8 cellular contexts compared by ENCODE assay signal in the genomic region with DNA sequence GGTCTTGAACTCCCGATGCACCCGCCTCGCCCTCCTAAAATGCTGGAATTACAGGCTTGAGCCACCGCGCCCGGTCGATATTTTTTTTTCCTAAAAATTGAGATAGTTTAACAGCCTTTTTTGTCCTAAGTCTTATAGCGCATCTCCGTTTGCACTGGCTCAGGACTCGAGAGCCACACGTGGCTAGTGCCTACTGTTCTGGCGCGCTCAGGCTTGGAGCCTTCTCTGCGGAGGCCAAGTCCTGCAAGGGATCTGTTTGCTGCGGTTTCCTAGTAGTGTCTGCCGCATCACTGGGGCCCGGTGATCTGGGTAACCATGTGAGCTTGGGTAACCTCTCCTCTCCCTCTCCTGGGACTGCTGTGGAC. TPM values are rescaled to one million over a fixed set of nuclear protein-coding genes. Genes with fewer than 3 reads are reported as not detected.
A peak's percentile ranks its signal among the peaks of the same experiment; 100 is the strongest.
DNase-seq lines count a peak whose midpoint lies in the region; ATAC-seq and TF ChIP-seq lines count a peak whose summit lies in the region.

No MANE protein-coding gene starts in this region.

- DNase-seq in HFFc6 (no peak), astrocyte of the spinal cord (ENCODE audit: low read depth, low spot score) (no peak), left colon (peak in 1 of 2 donors; percentile 66), thyroid gland (peak; percentile 86 to 87), mucosa of gallbladder (ENCODE audit: low spot score) (no peak)

- H3K9me3 ChIP-seq in thyroid gland = no peaks in the 10 kb centered on the region

- TF ChIP-seq CTCF in 22Rv1 (IDR thresholded peaks at IDR 0.05) (no peak), HFFc6 (IDR thresholded peaks at IDR 0.05) (no peak), astrocyte of the spinal cord (IDR thresholded peaks at IDR 0.05; ENCODE audit: low read depth, low read length) (no peak), thyroid gland (IDR thresholded peaks at IDR 0.05) (no peak)

- peak overlapping the region; percentile 88 for H3K27ac Mint-ChIP-seq in HFFc6

- H3K36me3 Mint-ChIP-seq in HFFc6 (ENCODE audit: low read depth) = peaks cover 18% of the 10 kb centered on the region

- H3K9me3 Mint-ChIP-seq in HFFc6 = no peaks in the 10 kb centered on the region

- TF ChIP-seq POLR2A in thyroid gland (IDR thresholded peaks at IDR 0.05) = no peak

- peaks cover 41% of the 10 kb centered on the region for H3K4me1 Mint-ChIP-seq in HFFc6 (ENCODE audit: low read depth)

- H3K4me1 ChIP-seq in thyroid gland = peaks cover 17 to 24% of the 10 kb centered on the region in 2 donors

- 24 to 39% methylated on average over 17 of the region's 17 CpGs for WGBS in thyroid gland, 2 donors

- no peaks in the 10 kb centered on the region for H3K27me3 ChIP-seq in thyroid gland

- H3K4me3 ChIP-seq in astrocyte of the spinal cord (ENCODE audit: low read depth, low read length) (peak overlapping the region; percentile 97), thyroid gland (replicated peaks in 1 of 3) (peak overlapping the region in 1 of 3 donors; percentile 89)

- in situ Hi-C loops in astrocyte of the spinal cord (cut with HindIII; ENCODE audit: low sequenced_read_pairs) = no loop called here

- peak overlapping the region; percentile 96 for H3K27ac ChIP-seq in 22Rv1
- H3K27ac ChIP-seq in thyroid gland = peak overlapping the region; percentile 87 to 99 (median 98)

- peaks cover 2% of the 10 kb centered on the region for H3K27me3 Mint-ChIP-seq in HFFc6 (ENCODE audit: insufficient read depth)

- ATAC-seq in left colon (peak; percentile 0), GM18907 (IDR thresholded peaks at IDR 0.05; ENCODE audit: unreplicated experiment) (no peak), GM19395 (IDR thresholded peaks at IDR 0.05; ENCODE audit: unreplicated experiment) (no peak)

- intact Hi-C loops in left colon (cut with DNase I, micrococcal nuclease) = loop anchor here in 1 of 2 donors (10.0 kb wide), 1 partner anchor 75 kb away; no protein-coding TSS in a partner anchor
- intact Hi-C loops in thyroid gland (cut with DNase I) = loop anchor here (5.0 to 10.0 kb wide), 2 partner anchors 42 to 65 kb away; no protein-coding TSS in a partner anchor

- peaks cover 22 to 29% of the 10 kb centered on the region in 2 donors for H3K36me3 ChIP-seq in thyroid gland

- H3K4me3 Mint-ChIP-seq in HFFc6 = peak overlapping the region; percentile 99

RNA-seq across cellular contexts. Expression of gene MFN2, which starts 0.8 kb away (rescaled TPM):
- 100 to 1,000 TPM in 4 of 6 experiments, 10 to 100 TPM in 2; 92.8 to 112 (median 101) TPM for total RNA-seq in HFFc6 (2021; fragmentation: NEBNext Ultra II Directional; extraction: Animal tissue kit (Norgen Biotek cat#: 25700))
- total RNA-seq in left colon (10 to 100 TPM; 93.9 to 99.6 TPM), thyroid gland (100 to 1,000 TPM in 2 of 4 donors, 10 to 100 TPM in 2; 80.0 to 131 (median 111) TPM), mucosa of gallbladder (71.1 TPM)

RNA-seq across cellular contexts. Expression of gene MIIP, which starts 39.9 kb away (rescaled TPM):
- 10 to 100 TPM in 5 of 6 experiments, 1 to 10 TPM in 1; 9.9 to 14.8 (median 12.6) TPM for total RNA-seq in HFFc6 (2021; fragmentation: NEBNext Ultra II Directional; extraction: Animal tissue kit (Norgen Biotek cat#: 25700))
- total RNA-seq in left colon (10 to 100 TPM; 16.2 to 22.9 TPM), thyroid gland (10 to 100 TPM; 17.7 to 39.1 (median 30.6) TPM), mucosa of gallbladder (20.9 TPM)

RNA-seq across cellular contexts. Expression of gene PLOD1, which starts 44.9 kb away (rescaled TPM):
- 100 to 1,000 TPM; 294 to 438 (median 315) TPM for total RNA-seq in HFFc6 (2021; fragmentation: NEBNext Ultra II Directional; extraction: Animal tissue kit (Norgen Biotek cat#: 25700))
- 10 to 100 TPM; 36.4 to 49.8 TPM for total RNA-seq in left colon
- 100 to 1,000 TPM in 1 of 4 donors, 10 to 100 TPM in 3; 64.4 to 107 (median 80.8) TPM for total RNA-seq in thyroid gland
- total RNA-seq in mucosa of gallbladder = 100 TPM

RNA-seq across cellular contexts. Expression of gene KIAA2013, which starts 53.2 kb away (rescaled TPM):
- 10 to 100 TPM; 59.0 to 74.3 (median 66.5) TPM for total RNA-seq in HFFc6 (2021; fragmentation: NEBNext Ultra II Directional; extraction: Animal tissue kit (Norgen Biotek cat#: 25700))
- 100 to 1,000 TPM; 105 to 120 TPM for total RNA-seq in left colon
- 10 to 100 TPM; 74.6 to 98.0 (median 84.0) TPM for total RNA-seq in thyroid gland
- total RNA-seq in mucosa of gallbladder = 68.1 TPM

Comparison
In these comparisons a context has a peak if more than half of its experiments do, and no peak if none do; other contexts are left out.
1. DNase-seq: peak in thyroid gland (2 of 2); none in HFFc6 (single experiment), astrocyte of the spinal cord (single experiment) and mucosa of gallbladder (single experiment).